In the genomic region with DNA sequence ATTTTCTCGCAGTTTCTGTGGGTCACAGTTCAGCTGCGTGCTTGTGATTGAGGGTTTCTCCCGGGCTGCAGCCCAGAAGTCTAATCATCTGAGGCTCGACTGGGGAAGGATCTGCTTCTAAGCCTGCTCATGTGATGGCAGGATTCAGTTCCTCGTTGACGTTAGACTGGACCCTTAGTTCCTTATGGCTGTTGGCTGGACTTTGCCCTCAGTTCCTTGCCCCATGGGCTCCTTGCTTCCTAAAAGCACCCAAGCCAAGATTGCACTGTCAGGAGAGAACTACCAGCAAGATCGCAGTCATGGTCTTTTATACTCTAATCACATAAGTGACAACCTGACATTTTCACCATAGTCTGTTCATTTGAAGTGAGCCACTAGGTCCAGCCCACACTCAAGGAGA, we compare ENCODE assay signal across 15 cellular contexts.
"Had no signal": no experiment of that assay in that cellular context is flagged by ENCODE, and none has a peak within 500 bp of the region (broad histone marks: within the 10 kb centered on the region; RNA-seq: fewer than 3 reads in every experiment).

No MANE protein-coding gene starts in this region.

- ATAC-seq: activated CD8-positive, alpha-beta T cell treated with anti-CD3 and anti-CD28 coated beads for 36 hours; activated naive CD4-positive, alpha-beta T cell treated with anti-CD3 and anti-CD28 coated beads, Interleukin-2, amount 50 U/mL, for 72 hours; activated T-cell treated with anti-CD3 and anti-CD28 coated beads, Interleukin-2, amount 50 U/mL, for 4 hours; natural killer cell treated with Interleukin-12 subunit alpha and Interleukin-12 subunit beta and Interleukin-15 and Interleukin-18, amount 100 ng/mL, for 72 hours; stimulated activated naive CD8-positive, alpha-beta T cell treated with anti-CD3 and anti-CD28 coated beads, Interleukin-15, Interleukin-2, amounts not matched to agents 100 U/mL and 50 U/mL, for 24 hours had no signal

- DNase-seq: activated CD4-positive, alpha-beta T cell treated with anti-CD3 and anti-CD28 coated beads for 4 hours; activated CD8-positive, alpha-beta T cell treated with anti-CD3 and anti-CD28 coated beads for 36 hours; activated effector memory CD4-positive, alpha-beta T cell treated with anti-CD3 and anti-CD28 coated beads, Interleukin-2, amount 50 U/mL, for 16 hours; activated T-cell treated with anti-CD3 and anti-CD28 coated beads, Interleukin-2, amount 50 U/mL, for 4 hours; hippocampal formation; mesendoderm; occipital lobe; stimulated activated CD4-positive, alpha-beta T cell treated with anti-CD3 and anti-CD28 coated beads, Interleukin-4, amount 100 ng/mL, for 4 hours; stimulated activated CD8-positive, alpha-beta memory T cell treated with anti-CD3 and anti-CD28 coated beads, Interleukin-4, amount 100 ng/mL, for 48 hours; stimulated activated naive CD8-positive, alpha-beta T cell treated with anti-CD3 and anti-CD28 coated beads, Interleukin-15, Interleukin-2, amounts not matched to agents 100 U/mL and 50 U/mL, for 24 hours had no signal

- H3K4me1 ChIP-seq: right atrium auricular region had no signal

- H3K9me3 ChIP-seq: esophagus muscularis mucosa, right atrium auricular region had no signal

- H3K36me3 ChIP-seq: esophagus muscularis mucosa, right atrium auricular region had no signal

- H3K27me3 ChIP-seq: esophagus muscularis mucosa, right atrium auricular region had no signal

- H3K4me3 ChIP-seq: esophagus muscularis mucosa, right atrium auricular region, skin epidermis had no signal

- H3K27ac ChIP-seq: esophagus muscularis mucosa, right atrium auricular region, skin epidermis had no signal
